In the genomic region with DNA sequence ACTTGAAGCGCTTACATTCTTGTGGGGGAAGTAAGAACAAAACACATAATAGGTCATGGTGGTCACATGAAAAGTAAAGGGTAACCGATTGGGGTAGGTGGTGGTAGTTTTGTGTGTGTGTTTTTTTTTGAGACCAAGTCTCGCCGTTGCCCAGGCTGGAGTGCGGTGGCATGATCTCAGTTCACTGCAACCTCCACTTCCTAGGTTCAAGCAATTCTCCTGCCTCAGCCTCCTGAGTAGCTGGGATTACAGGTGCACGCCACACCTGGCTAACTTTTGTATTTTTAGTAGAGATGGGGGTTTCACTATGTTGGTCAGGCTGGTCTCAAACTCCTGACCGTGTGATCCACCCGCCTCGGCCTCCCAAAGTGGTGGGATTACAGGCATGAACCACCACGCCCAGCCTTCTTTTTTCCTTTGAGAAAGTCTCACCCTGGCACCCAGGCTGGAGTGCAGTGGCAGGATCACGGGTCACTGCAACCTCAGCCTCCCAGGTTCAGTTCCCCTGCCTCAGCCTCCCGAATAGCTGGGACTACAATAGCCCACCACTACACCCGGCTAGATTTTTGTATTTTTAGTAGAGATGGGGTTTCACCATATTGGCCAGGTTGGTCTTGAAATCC, we compare ENCODE assay signal across 8 cellular contexts. TPM values are rescaled to one million over a fixed set of nuclear protein-coding genes. Genes with fewer than 3 reads are reported as not detected.
DNase-seq lines count a peak whose midpoint lies in the region; ATAC-seq and TF ChIP-seq lines count a peak whose summit lies in the region.
"Not testable (repeated sequence)": the region's sequence is repeated elsewhere in the genome, so short reads cannot be mapped to it uniquely, and the experiment has no call there.
"Had no signal": no experiment of that assay in that cellular context is flagged by ENCODE, and none has a peak within 500 bp of the region (broad histone marks: within the 10 kb centered on the region; RNA-seq: fewer than 3 reads in every experiment).

No MANE protein-coding gene starts in this region.

- not testable (repeated sequence) for TF ChIP-seq CTCF in Loucy (conservative IDR thresholded peaks at IDR 0.05; ENCODE audit: low read length); cardiac muscle cell (IDR thresholded peaks at IDR 0.05; ENCODE audit: low read depth, low read length)

- not testable (repeated sequence) for H3K27me3 ChIP-seq in Loucy (ENCODE audit: insufficient read depth, low read length, poor library complexity, severe bottlenecking); cardiac muscle cell

- peak overlapping the region; percentile 45 for H3K27ac Mint-ChIP-seq in T-helper 2 cell treated with Interferon-gamma antibody and Interleukin-4, amounts not matched to agents 5 μg/mL and 100 μg/mL, for 36 hours
- H3K27ac Mint-ChIP-seq in activated T-helper 17 cell treated with anti-CD3 and anti-CD28 coated beads, Interleukin-2, amount 50 U/mL, for 72 hours: peak overlapping the region; percentile 93
- H3K27ac Mint-ChIP-seq in stimulated activated naive B cell treated with anti-CD40 and anti-IgM and Interleukin-4, amounts not matched to agents 10 μg/mL and 1 μg/mL and 100 μg/mL, for 72 hours: peak overlapping the region; percentile 94

- H3K4me2 ChIP-seq in Loucy (ENCODE audit: low read depth, low read length, poor library complexity, severe bottlenecking): peak overlapping the region; percentile 92

- H4K20me1 ChIP-seq in Loucy (ENCODE audit: insufficient read depth, low read length, poor library complexity, severe bottlenecking): peaks cover 47% of the 10 kb centered on the region

- peaks cover 46% of the 10 kb centered on the region for H3K79me2 ChIP-seq in Loucy (ENCODE audit: insufficient read depth, low read length)

- H3K27me3 Mint-ChIP-seq in T-helper 2 cell treated with Interferon-gamma antibody and Interleukin-4, amounts not matched to agents 5 μg/mL and 100 μg/mL, for 36 hours (ENCODE audit: low read depth); activated T-helper 17 cell treated with anti-CD3 and anti-CD28 coated beads, Interleukin-2, amount 50 U/mL, for 72 hours; stimulated activated naive B cell treated with anti-CD40 and anti-IgM and Interleukin-4, amounts not matched to agents 10 μg/mL and 1 μg/mL and 100 μg/mL, for 72 hours: not testable (repeated sequence)

- H2AFZ ChIP-seq in Loucy (ENCODE audit: low read length): not testable (repeated sequence)

- peaks cover 60% of the 10 kb centered on the region for H3K36me3 Mint-ChIP-seq in T-helper 2 cell treated with Interferon-gamma antibody and Interleukin-4, amounts not matched to agents 5 μg/mL and 100 μg/mL, for 36 hours (ENCODE audit: low read depth)
- H3K36me3 Mint-ChIP-seq in activated T-helper 17 cell treated with anti-CD3 and anti-CD28 coated beads, Interleukin-2, amount 50 U/mL, for 72 hours (ENCODE audit: low read depth): peaks cover 93% of the 10 kb centered on the region
- H3K36me3 Mint-ChIP-seq in stimulated activated naive B cell treated with anti-CD40 and anti-IgM and Interleukin-4, amounts not matched to agents 10 μg/mL and 1 μg/mL and 100 μg/mL, for 72 hours: peaks cover 37 to 62% of the 10 kb centered on the region in 2 donors

- H3K4me3 Mint-ChIP-seq in T-helper 2 cell treated with Interferon-gamma antibody and Interleukin-4, amounts not matched to agents 5 μg/mL and 100 μg/mL, for 36 hours: not testable (repeated sequence)
- peak overlapping the region; percentile 88 for H3K4me3 Mint-ChIP-seq in activated T-helper 17 cell treated with anti-CD3 and anti-CD28 coated beads, Interleukin-2, amount 50 U/mL, for 72 hours
- peak overlapping the region in 1 of 2 donors; percentile 44 for H3K4me3 Mint-ChIP-seq in stimulated activated naive B cell treated with anti-CD40 and anti-IgM and Interleukin-4, amounts not matched to agents 10 μg/mL and 1 μg/mL and 100 μg/mL, for 72 hours

- not testable (repeated sequence) for H3K9me2 ChIP-seq in Loucy (replicated peaks; ENCODE audit: low read depth, low read length)

- H3K9ac ChIP-seq in Loucy (ENCODE audit: low read depth, low read length, poor library complexity, severe bottlenecking): not testable (repeated sequence)

- not testable (repeated sequence) for H3K9me3 ChIP-seq in Loucy (ENCODE audit: insufficient read depth, low read depth, low read length); cardiac muscle cell (ENCODE audit: low read depth)

- ATAC-seq in activated T-helper 17 cell treated with anti-CD3 and anti-CD28 coated beads, Interleukin-2, amount 50 U/mL, for 72 hours (replicated peaks): not testable (repeated sequence)
- ATAC-seq in stimulated activated naive B cell treated with anti-CD40 and anti-IgM and Interleukin-4, amounts not matched to agents 10 μg/mL and 1 μg/mL and 100 μg/mL, for 72 hours (replicated peaks): peak; percentile 21 to 30

- peaks cover 24% of the 10 kb centered on the region for H3K4me1 Mint-ChIP-seq in T-helper 2 cell treated with Interferon-gamma antibody and Interleukin-4, amounts not matched to agents 5 μg/mL and 100 μg/mL, for 36 hours (ENCODE audit: low read depth)
- H3K4me1 Mint-ChIP-seq in activated T-helper 17 cell treated with anti-CD3 and anti-CD28 coated beads, Interleukin-2, amount 50 U/mL, for 72 hours: peaks cover 18% of the 10 kb centered on the region
- H3K4me1 Mint-ChIP-seq in stimulated activated naive B cell treated with anti-CD40 and anti-IgM and Interleukin-4, amounts not matched to agents 10 μg/mL and 1 μg/mL and 100 μg/mL, for 72 hours: peaks cover 15 to 36% of the 10 kb centered on the region in 2 donors

- H3K4me1 ChIP-seq in Loucy (ENCODE audit: insufficient read depth, low read length, poor library complexity, severe bottlenecking): peaks cover 33% of the 10 kb centered on the region
- H3K4me1 ChIP-seq in cardiac muscle cell (ENCODE audit: low read depth): peaks cover 19% of the 10 kb centered on the region

- DNase-seq in ELR (ENCODE audit: low read depth) (peak; percentile 60), cardiac muscle cell (ENCODE audit: low read depth in 1 of 2, low spot score in 1 of 2) (peak in 1 of 2 donors; percentile 25)
- DNase-seq in T-helper 2 cell treated with Interferon-gamma antibody and Interleukin-4, amounts not matched to agents 5 μg/mL and 100 μg/mL, for 36 hours (ENCODE audit: low spot score); stimulated activated naive B cell treated with anti-CD40 and anti-IgM and Interleukin-4, amounts not matched to agents 10 μg/mL and 1 μg/mL and 100 μg/mL, for 72 hours: not testable (repeated sequence)

- not testable (repeated sequence) for H3K9me3 Mint-ChIP-seq in T-helper 2 cell treated with Interferon-gamma antibody and Interleukin-4, amounts not matched to agents 5 μg/mL and 100 μg/mL, for 36 hours; activated T-helper 17 cell treated with anti-CD3 and anti-CD28 coated beads, Interleukin-2, amount 50 U/mL, for 72 hours; stimulated activated naive B cell treated with anti-CD40 and anti-IgM and Interleukin-4, amounts not matched to agents 10 μg/mL and 1 μg/mL and 100 μg/mL, for 72 hours

- peaks cover 21% of the 10 kb centered on the region; the same call in 1 of the 2 replicates for H3F3A ChIP-seq in Loucy (ENCODE audit: low read depth)

- H3K27ac ChIP-seq in cardiac muscle cell: peak overlapping the region; percentile 48

- H3K36me3 ChIP-seq in Loucy (ENCODE audit: insufficient read depth, low read length) (peaks cover 57% of the 10 kb centered on the region), cardiac muscle cell (peaks cover 55% of the 10 kb centered on the region)

- H3K4me3 ChIP-seq in Loucy (ENCODE audit: low read length, poor library complexity, severe bottlenecking); cardiac muscle cell: not testable (repeated sequence)

RNA-seq across cellular contexts. Expression of a gene that starts 5.5 kb away (rescaled TPM):
- total RNA-seq in activated T-helper 17 cell treated with anti-CD3 and anti-CD28 coated beads, Interleukin-2, amount 50 U/mL, for 72 hours: 100 to 1,000 TPM; 646 to 717 TPM
- total RNA-seq in cardiac muscle cell: 210 and 350 TPM in 2 replicates
- polyA plus RNA-seq in cardiac muscle cell: 158 and 248 TPM in 2 replicates

RNA-seq across cellular contexts. Expression of a gene that starts 5.9 kb away (rescaled TPM):
- total RNA-seq in activated T-helper 17 cell treated with anti-CD3 and anti-CD28 coated beads, Interleukin-2, amount 50 U/mL, for 72 hours: 10 to 100 TPM; 10.4 to 14.2 TPM
- total RNA-seq in cardiac muscle cell: 7.9 and 16.2 TPM in 2 replicates
- 1.8 and 3.0 TPM in 2 replicates for polyA plus RNA-seq in cardiac muscle cell

RNA-seq across cellular contexts. Expression of a gene that starts 37.6 kb away (rescaled TPM):
- 10 to 100 TPM; 25.5 to 33.9 TPM for total RNA-seq in activated T-helper 17 cell treated with anti-CD3 and anti-CD28 coated beads, Interleukin-2, amount 50 U/mL, for 72 hours
- total RNA-seq in cardiac muscle cell: 8.6 and 10.9 TPM in 2 replicates
- polyA plus RNA-seq in cardiac muscle cell: 4.9 and 9.9 TPM in 2 replicates

RNA-seq across cellular contexts. Expression of a gene that starts 37.8 kb away (rescaled TPM):
- total RNA-seq in activated T-helper 17 cell treated with anti-CD3 and anti-CD28 coated beads, Interleukin-2, amount 50 U/mL, for 72 hours: 10 to 100 TPM; 25.8 to 38.5 TPM
- 9.3 and 15.6 TPM in 2 replicates for total RNA-seq in cardiac muscle cell
- 14.6 and 22.7 TPM in 2 replicates for polyA plus RNA-seq in cardiac muscle cell

RNA-seq across cellular contexts. Expression of a gene that starts 54.9 kb away (rescaled TPM):
- under 1 TPM; 0.35 to 0.77 TPM for total RNA-seq in activated T-helper 17 cell treated with anti-CD3 and anti-CD28 coated beads, Interleukin-2, amount 50 U/mL, for 72 hours
- total RNA-seq in cardiac muscle cell: 0.36 TPM in 1 of 2 replicates, not detected in the other
- polyA plus RNA-seq in cardiac muscle cell: not detected in 2 replicates
- total RNA-seq: foreskin keratinocyte, myocyte had no signal
